21 cellular contexts compared by ENCODE assay signal in genomic region chr4:10121568-10122097, GRCh38. TPM values are rescaled to one million over a fixed set of nuclear protein-coding genes. Genes with fewer than 3 reads are reported as not detected.
A peak's percentile ranks its signal among the peaks of the same experiment; 100 is the strongest.
DNase-seq lines count a peak whose midpoint lies in the region; ATAC-seq and TF ChIP-seq lines count a peak whose summit lies in the region.
"Had no signal": no experiment of that assay in that cellular context is flagged by ENCODE, and none has a peak within 500 bp of the region (broad histone marks: within the 10 kb centered on the region; RNA-seq: fewer than 3 reads in every experiment).

No MANE protein-coding gene starts in this region.

- H3K27me3 ChIP-seq in hepatocyte (no peaks in the 10 kb centered on the region), neural progenitor cell (no peaks in the 10 kb centered on the region)
- H3K27me3 ChIP-seq: breast epithelium, Peyer's patch had no signal

- TF ChIP-seq CTCF in hepatocyte (IDR thresholded peaks at IDR 0.05; ENCODE audit: poor library complexity) (no peak), neural progenitor cell (IDR thresholded peaks at IDR 0.05) (no peak)

- H4K20me1 ChIP-seq in hepatocyte (ENCODE audit: insufficient read depth, poor library complexity, severe bottlenecking): no peaks in the 10 kb centered on the region
- H4K20me1 ChIP-seq in neural progenitor cell (ENCODE audit: low read depth): no peaks in the 10 kb centered on the region

- H3K4me2 ChIP-seq in hepatocyte (peak overlapping the region; percentile 46), neural progenitor cell (no peak overlapping the region)

- H3K27ac ChIP-seq in hepatocyte: peak overlapping the region; percentile 97
- no peak overlapping the region for H3K27ac ChIP-seq in neural progenitor cell
- H3K27ac ChIP-seq: breast epithelium, psoas muscle had no signal

- H3F3A ChIP-seq in neural progenitor cell (ENCODE audit: low read depth): peaks cover 5% of the 10 kb centered on the region

- peaks cover 8% of the 10 kb centered on the region for H3K9me3 Mint-ChIP-seq in neural progenitor cell
- H3K9me3 Mint-ChIP-seq: activated T-helper 17 cell treated with anti-CD3 and anti-CD28 coated beads, Interleukin-2, amount 50 U/mL, for 72 hours; H9; natural killer cell treated with Interleukin-12 subunit alpha and Interleukin-12 subunit beta and Interleukin-15 and Interleukin-18, amount 100 ng/mL, for 72 hours; T-helper 2 cell treated with Interferon-gamma antibody and Interleukin-4, amounts not matched to agents 5 μg/mL and 100 μg/mL, for 36 hours had no signal

- peak overlapping the region; percentile 79 for H3K27ac Mint-ChIP-seq in neural progenitor cell
- H3K27ac Mint-ChIP-seq: activated T-helper 17 cell treated with anti-CD3 and anti-CD28 coated beads, Interleukin-2, amount 50 U/mL, for 72 hours; natural killer cell treated with Interleukin-12 subunit alpha and Interleukin-12 subunit beta and Interleukin-15 and Interleukin-18, amount 100 ng/mL, for 72 hours had no signal

- no peak overlapping the region for H2AFZ ChIP-seq in hepatocyte
- H2AFZ ChIP-seq in neural progenitor cell (replicated peaks): no peak overlapping the region

- H3K9ac ChIP-seq in neural progenitor cell: no peak overlapping the region

- no peak for ATAC-seq in activated CD4-positive, CD25-positive, alpha-beta regulatory T cell treated with anti-CD3 and anti-CD28 coated beads, Interleukin-2, amount 50 U/mL, for 24 hours
- ATAC-seq: activated T-helper 17 cell treated with anti-CD3 and anti-CD28 coated beads, Interleukin-2, amount 50 U/mL, for 72 hours; natural killer cell treated with Interleukin-12 subunit alpha and Interleukin-12 subunit beta and Interleukin-15 and Interleukin-18, amount 100 ng/mL, for 72 hours; psoas muscle had no signal

- no peak overlapping the region for H3K4me3 Mint-ChIP-seq in neural progenitor cell
- H3K4me3 Mint-ChIP-seq: activated T-helper 17 cell treated with anti-CD3 and anti-CD28 coated beads, Interleukin-2, amount 50 U/mL, for 72 hours; H9; natural killer cell treated with Interleukin-12 subunit alpha and Interleukin-12 subunit beta and Interleukin-15 and Interleukin-18, amount 100 ng/mL, for 72 hours; T-helper 2 cell treated with Interferon-gamma antibody and Interleukin-4, amounts not matched to agents 5 μg/mL and 100 μg/mL, for 36 hours had no signal

- WGBS in hepatocyte (ENCODE audit: low lambda C conversion rate, missing lambda C conversion rate): 63% methylated on average over 10 of the region's 10 CpGs

- H3K79me2 ChIP-seq in hepatocyte (no peaks in the 10 kb centered on the region), neural progenitor cell (ENCODE audit: low read depth) (no peaks in the 10 kb centered on the region)

- no peaks in the 10 kb centered on the region for H3K36me3 Mint-ChIP-seq in neural progenitor cell
- H3K36me3 Mint-ChIP-seq: natural killer cell treated with Interleukin-12 subunit alpha and Interleukin-12 subunit beta and Interleukin-15 and Interleukin-18, amount 100 ng/mL, for 72 hours had no signal

- peaks cover 39% of the 10 kb centered on the region for H3K4me1 ChIP-seq in hepatocyte (ENCODE audit: insufficient read depth)
- H3K4me1 ChIP-seq in neural progenitor cell: peaks cover 19% of the 10 kb centered on the region
- H3K4me1 ChIP-seq: breast epithelium, psoas muscle had no signal

- in situ Hi-C loops in Caki2 (cut with HindIII; ENCODE audit: low pct_unique_long_range_greater_than_20kb, low sequenced_read_pairs): no loop called here

- H3K36me3 ChIP-seq in hepatocyte (replicated peaks; ENCODE audit: insufficient read depth, low read depth): no peaks in the 10 kb centered on the region
- no peaks in the 10 kb centered on the region for H3K36me3 ChIP-seq in neural progenitor cell
- H3K36me3 ChIP-seq: breast epithelium, Peyer's patch had no signal

- H3K27me3 Mint-ChIP-seq in neural progenitor cell (ENCODE audit: insufficient read depth, low read depth): peaks cover 13% of the 10 kb centered on the region
- H3K27me3 Mint-ChIP-seq: activated T-helper 17 cell treated with anti-CD3 and anti-CD28 coated beads, Interleukin-2, amount 50 U/mL, for 72 hours had no signal

- DNase-seq in Caki2 (ENCODE audit: low read depth) (peak; percentile 15), hepatocyte (ENCODE audit: low spot score) (peak; percentile 51), neural progenitor cell (ENCODE audit: low spot score) (no peak), NCI-H1048 (lab: John Stamatoyannopoulos, UW) (no peak), NK-92 (lab: John Stamatoyannopoulos, UW; ENCODE audit: unreplicated experiment) (no peak), NAMALWA (ENCODE audit: low spot score) (no peak)
- peak; percentile 84 for DNase-seq in Jurkat, Clone E6-1 (ENCODE audit: low read depth, low spot score)
- DNase-seq: activated CD4-positive, CD25-positive, alpha-beta regulatory T cell treated with anti-CD3 and anti-CD28 coated beads, Interleukin-2, amount 50 U/mL, for 72 hours; dermis blood vessel endothelial cell; H9; hippocampal formation; mesendoderm; NCI-H1930; NCI-H226; Peyer's patch; psoas muscle had no signal

- peaks cover 45% of the 10 kb centered on the region for H3K4me1 Mint-ChIP-seq in neural progenitor cell

- H3K9me3 ChIP-seq in hepatocyte (ENCODE audit: low read depth) (no peaks in the 10 kb centered on the region), neural progenitor cell (ENCODE audit: low read depth) (no peaks in the 10 kb centered on the region)
- H3K9me3 ChIP-seq: breast epithelium, Peyer's patch, psoas muscle had no signal

- H3K4me3 ChIP-seq in Jurkat, Clone E6-1 (ENCODE audit: low read length): peak overlapping the region; percentile 25
- H3K4me3 ChIP-seq in hepatocyte (no peak overlapping the region), neural progenitor cell (no peak overlapping the region)
- H3K4me3 ChIP-seq: breast epithelium, Peyer's patch, psoas muscle had no signal

- no peaks in the 10 kb centered on the region for H3K9me2 ChIP-seq in hepatocyte (replicated peaks; ENCODE audit: insufficient read depth)

RNA-seq across cellular contexts. Expression of gene WDR1, which starts 5.0 kb away (rescaled TPM):
- total RNA-seq in Caki2 (2014; rRNA removed; shearing (Covaris generic); ENCODE audit: low replicate concordance): 196 and 237 TPM in 2 replicates
- polyA plus RNA-seq in Jurkat, Clone E6-1 (2012; ENCODE audit: insufficient read depth, insufficient read length): 488 TPM
- total RNA-seq in hepatocyte (169 and 176 TPM in 2 replicates), neural progenitor cell (ENCODE audit: low replicate concordance) (83.1 and 125 TPM in 2 replicates)
- 177 and 179 TPM in 2 replicates for polyA plus RNA-seq in hepatocyte

Comparison
In these comparisons a context has a peak if more than half of its experiments do, and no peak if none do; other contexts are left out.
1. DNase-seq: peak in Caki2 (single experiment), Jurkat, Clone E6-1 (single experiment) and hepatocyte (single experiment); none in neural progenitor cell (single experiment), NCI-H1048 (single experiment), NK-92 (single experiment) and NAMALWA (single experiment).